In genomic region chr9:97316904-97317303, GRCh38 we compare ENCODE assay signal across 22 cellular contexts. TPM values are rescaled to one million over a fixed set of nuclear protein-coding genes. Genes with fewer than 3 reads are reported as not detected.
"Had no signal": no experiment of that assay in that cellular context is flagged by ENCODE, and none has a peak within 500 bp of the region (broad histone marks: within the 10 kb centered on the region; RNA-seq: fewer than 3 reads in every experiment).

No MANE protein-coding gene starts in this region.

- DNase-seq: activated CD4-positive, alpha-beta T cell treated with anti-CD3 and anti-CD28 coated beads for 36 hours; activated CD8-positive, alpha-beta memory T cell treated with anti-CD3 and anti-CD28 coated beads, Interleukin-2, amount 50 U/mL, for 4 hours; activated CD8-positive, alpha-beta T cell treated with anti-CD3 and anti-CD28 coated beads for 36 hours; activated gamma-delta T cell treated with Interleukin-2 at 50 U/mL for 16 hours; activated naive CD4-positive, alpha-beta T cell treated with anti-CD3 and anti-CD28 coated beads, Interleukin-2, amount 10 ng/mL, durations not matched to agents 7 days and 5 days; activated naive CD8-positive, alpha-beta T cell treated with anti-CD3 and anti-CD28 coated beads for 36 hours; activated T-cell treated with anti-CD3 and anti-CD28 coated beads, Interleukin-2, amount 50 U/mL, for 72 hours; brain microvascular endothelial cell; KG1; NCI-H1048; NCI-H1417; NCI-H2029; NCI-H2107; NCI-H2171 treated with DMSO at 0.1 percent for 48 hours; NCI-H226; NCI-H526 treated with DMSO at 0.1 percent for 48 hours; PC-9; SHP77 treated with DMSO at 0.1 percent for 48 hours; T-cell had no signal

- H3K4me3 ChIP-seq: cardiac muscle cell, PC-9 had no signal

- H3K4me2 ChIP-seq: PC-9 had no signal

- H3K27ac ChIP-seq: brain microvascular endothelial cell, cardiac muscle cell, PC-9, VCaP had no signal

- H3K36me3 ChIP-seq: brain microvascular endothelial cell, cardiac muscle cell had no signal

- ATAC-seq: activated CD4-positive, alpha-beta T cell treated with anti-CD3 and anti-CD28 coated beads for 36 hours; activated CD8-positive, alpha-beta T cell treated with anti-CD3 and anti-CD28 coated beads for 36 hours; activated T-cell treated with anti-CD3 and anti-CD28 coated beads, Interleukin-2, amount 50 U/mL, for 72 hours; T-cell had no signal

- H3K27me3 ChIP-seq: brain microvascular endothelial cell, cardiac muscle cell had no signal

- H2AFZ ChIP-seq: PC-9 had no signal

RNA-seq across cellular contexts. Expression of gene CCDC180, which starts 9.4 kb away (rescaled TPM):
- total RNA-seq: LHCN-M2 had no signal
